ENCODE assay signal across 5 cellular contexts in genomic region chr16:70621853-70622252, GRCh38. TPM values are rescaled to one million over a fixed set of nuclear protein-coding genes. Genes with fewer than 3 reads are reported as not detected.
"Had no signal": no experiment of that assay in that cellular context is flagged by ENCODE, and none has a peak within 500 bp of the region (broad histone marks: within the 10 kb centered on the region; RNA-seq: fewer than 3 reads in every experiment).

No MANE protein-coding gene starts in this region.

RNA-seq across cellular contexts. Expression of gene IL34, which starts 24.5 kb away (rescaled TPM):
- total RNA-seq: activated CD4-positive, alpha-beta memory T cell treated with anti-CD3 and anti-CD28 coated beads for 36 hours; activated CD4-positive, alpha-beta T cell treated with anti-CD3 and anti-CD28 coated beads for 36 hours; activated CD8-positive, alpha-beta memory T cell treated with anti-CD3 and anti-CD28 coated beads for 36 hours; activated CD8-positive, alpha-beta memory T cell treated with anti-CD3 and anti-CD28 coated beads, Interleukin-2, amount 10 ng/mL, durations not matched to agents 7 days and 5 days; activated naive CD4-positive, alpha-beta T cell treated with anti-CD3 and anti-CD28 coated beads, Interleukin-2, amount 50 U/mL, for 72 hours had no signal
